Comparison of ENCODE assay signal across 7 cellular contexts in genomic region chr16:27660507-27660906, GRCh38.
"Had no signal": no experiment of that assay in that cellular context is flagged by ENCODE, and none has a peak within 500 bp of the region (broad histone marks: within the 10 kb centered on the region; RNA-seq: fewer than 3 reads in every experiment).

No MANE protein-coding gene starts in this region.

- H3K4me3 ChIP-seq: GM23248, HAP-1 had no signal

- H3K4me3 Mint-ChIP-seq: IgD-negative memory B cell had no signal

- H3K9me3 ChIP-seq: HAP-1 had no signal

- H3K4me1 ChIP-seq: HAP-1 had no signal

- H3K27ac ChIP-seq: GM23248 had no signal

- H3K27me3 Mint-ChIP-seq: IgD-negative memory B cell had no signal

- ATAC-seq: HCT116 had no signal

- DNase-seq: GM23248, GOT3, H7, KG1 had no signal

- H3K36me3 ChIP-seq: HAP-1 had no signal

- H3K27ac Mint-ChIP-seq: IgD-negative memory B cell had no signal
